26 cellular contexts compared by ENCODE assay signal in the genomic region with DNA sequence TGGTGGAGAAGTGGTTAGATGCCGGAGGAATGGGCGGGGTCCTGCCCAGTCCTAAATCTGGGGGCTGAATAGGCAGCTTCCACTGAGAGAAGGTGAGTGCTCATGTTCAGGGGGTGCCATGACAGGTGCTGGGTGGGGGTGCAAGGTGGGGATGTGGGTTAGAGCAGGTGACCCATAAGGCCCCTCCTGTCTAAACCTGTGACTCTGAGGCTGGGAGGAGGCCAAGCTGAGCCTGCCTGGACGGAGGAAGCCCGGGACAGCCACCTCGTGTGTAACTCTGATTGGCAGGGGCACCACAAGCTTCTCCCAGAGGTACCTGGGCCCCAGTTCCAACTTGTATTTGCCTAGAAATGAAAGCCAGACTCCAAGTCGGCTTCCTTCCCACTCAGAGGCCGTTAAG. TPM values are rescaled to one million over a fixed set of nuclear protein-coding genes. Genes with fewer than 3 reads are reported as not detected.
DNase-seq lines count a peak whose midpoint lies in the region; ATAC-seq, FAIRE-seq and TF ChIP-seq lines count a peak whose summit lies in the region.
"Had no signal": no experiment of that assay in that cellular context is flagged by ENCODE, and none has a peak within 500 bp of the region (broad histone marks: within the 10 kb centered on the region; RNA-seq: fewer than 3 reads in every experiment).

No MANE protein-coding gene starts in this region.

- H3K27me3 ChIP-seq in right atrium auricular region (no peaks in the 10 kb centered on the region), gastrocnemius medialis (no peaks in the 10 kb centered on the region)
- H3K27me3 ChIP-seq: BLaER1 treated with 17β-estradiol and CSF1 and Interleukin-3, amounts not matched to agents 10 nM and 100 nM had no signal

- DNase-seq in Right ventricle myocardium inferior (ENCODE audit: missing footprints) (no peak), right atrium auricular region (ENCODE audit: low spot score) (no peak), kidney (peak; percentile 32), gastrocnemius medialis (peak in 1 of 2 donors; percentile 55)
- no peak for DNase-seq in activated CD8-positive, alpha-beta memory T cell treated with anti-CD3 and anti-CD28 coated beads, Interleukin-2, amount 50 U/mL, for 4 hours
- DNase-seq: 8988T; Caco-2; CD4-positive, alpha-beta memory T cell; DMS153; KG1; NCI-H1105; NCI-H146; NCI-H2029 treated with DMSO at 0.1 percent for 48 hours; NCI-H345; NCI-H524; NCI-H774; NK-92 treated with Interleukin-12 subunit alpha and Interleukin-12 subunit beta, amount 100 ng/mL, for 24 hours had no signal

- TF ChIP-seq CTCF in right atrium auricular region (IDR thresholded peaks at IDR 0.05), result no peak
- TF ChIP-seq CTCF in kidney (IDR thresholded peaks at IDR 0.05; ENCODE audit: borderline replicate concordance, extremely low read depth, insufficient read depth), result no peak
- TF ChIP-seq CTCF in gastrocnemius medialis (IDR thresholded peaks at IDR 0.05 in 4 of 5, conservative IDR thresholded peaks at IDR 0.05 in 1 of 5), result no peak

- in situ Hi-C loops in gastrocnemius medialis (cut with MboI; ENCODE audit: low sequenced_read_pairs in 4 of 4), result loop anchor here in 1 of 4 donors (10.0 kb wide), 1 partner anchor 377 kb away; no protein-coding TSS in a partner anchor

- H3K36me3 ChIP-seq in right atrium auricular region (no peaks in the 10 kb centered on the region), kidney (ENCODE audit: control insufficient read depth in 1 of 2, insufficient read depth in 2 of 2, low read length in 2 of 2) (no peaks in the 10 kb centered on the region), gastrocnemius medialis (no peaks in the 10 kb centered on the region)
- H3K36me3 ChIP-seq: HAP-1 had no signal

- H3K9ac ChIP-seq in kidney (ENCODE audit: low read length in 2 of 2), result no peak overlapping the region
- H3K9ac ChIP-seq: BLaER1 treated with 17β-estradiol and CSF1 and Interleukin-3, amounts not matched to agents 10 nM and 100 nM had no signal

- no peak for FAIRE-seq in kidney (lab: Jason Lieb, UNC)
- FAIRE-seq: G401.6, GM12892, HTR-8/SVneo had no signal

- H3K27ac ChIP-seq in right atrium auricular region (no peak overlapping the region), kidney (ENCODE audit: low read depth in 2 of 2, low read length in 2 of 2) (no peak overlapping the region), gastrocnemius medialis (peak overlapping the region; percentile 74 to 87 (median 78))
- H3K27ac ChIP-seq: BLaER1 treated with 17β-estradiol and CSF1 and Interleukin-3, amounts not matched to agents 10 nM and 100 nM had no signal

- no peak for TF ChIP-seq POLR2A in gastrocnemius medialis (IDR thresholded peaks at IDR 0.05)

- H3K4me1 ChIP-seq in right atrium auricular region (peaks cover 0 to 35% of the 10 kb centered on the region in 2 donors), kidney (ENCODE audit: control insufficient read depth in 1 of 2, insufficient read depth in 1 of 2, low read depth in 1 of 2, low read length in 2 of 2) (no peaks in the 10 kb centered on the region), gastrocnemius medialis (peaks cover 16 to 28% of the 10 kb centered on the region in 2 donors)
- H3K4me1 ChIP-seq: HAP-1 had no signal

- H3K9me3 ChIP-seq in right atrium auricular region (no peaks in the 10 kb centered on the region), kidney (ENCODE audit: control insufficient read depth in 1 of 2, low read length in 2 of 2) (no peaks in the 10 kb centered on the region), gastrocnemius medialis (no peaks in the 10 kb centered on the region)
- H3K9me3 ChIP-seq: BLaER1 treated with 17β-estradiol and CSF1 and Interleukin-3, amounts not matched to agents 10 nM and 100 nM; Caco-2; HAP-1 had no signal

- intact Hi-C loops in Right ventricle myocardium inferior (cut with DNase I), result no loop called here
- intact Hi-C loops in kidney (cut with DNase I), result no loop called here
- intact Hi-C loops in gastrocnemius medialis (cut with DNase I; ENCODE audit: low total_unique reads), result no loop called here

- H3K4me3 ChIP-seq in right atrium auricular region (no peak overlapping the region), kidney (ENCODE audit: low read length in 2 of 2) (no peak overlapping the region), gastrocnemius medialis (no peak overlapping the region)
- H3K4me3 ChIP-seq: BLaER1 treated with 17β-estradiol and CSF1 and Interleukin-3, amounts not matched to agents 10 nM and 100 nM; GM23338; HAP-1 had no signal

- ATAC-seq in Right ventricle myocardium inferior (peak; percentile 11), gastrocnemius medialis (no peak), GM19023 (IDR thresholded peaks at IDR 0.05; ENCODE audit: unreplicated experiment) (no peak), HG03378 (IDR thresholded peaks at IDR 0.05; ENCODE audit: unreplicated experiment) (no peak)
- ATAC-seq: GM23338 had no signal

RNA-seq across cellular contexts. Expression of a gene that starts 10.7 kb away (rescaled TPM):
- total RNA-seq in Right ventricle myocardium inferior, result 49.0 TPM
- 10 to 100 TPM; 10.3 to 13.0 TPM for total RNA-seq in right atrium auricular region
- 9.1 TPM for total RNA-seq in kidney
- polyA plus RNA-seq in kidney (ENCODE audit: insufficient read depth, low read depth, low replicate concordance), result 3.2 TPM
- total RNA-seq in gastrocnemius medialis, result 10 to 100 TPM; 12.9 to 38.1 (median 18.9) TPM

RNA-seq across cellular contexts. Expression of a gene that starts 48.8 kb away (rescaled TPM):
- total RNA-seq in Right ventricle myocardium inferior (3.6 TPM), right atrium auricular region (under 1 TPM; 0.26 to 0.94 TPM), kidney (6.4 TPM), gastrocnemius medialis (10 to 100 TPM; 11.2 to 34.5 (median 22.8) TPM)
- 9.0 TPM for polyA plus RNA-seq in kidney (ENCODE audit: insufficient read depth, low read depth, low replicate concordance)
- total RNA-seq: Daoy had no signal
- polyA plus RNA-seq: CD4-positive, alpha-beta memory T cell; GM23338 had no signal

Comparison
In these comparisons a context has a peak if more than half of its experiments do, and no peak if none do; other contexts are left out.
1. H3K27ac ChIP-seq: peak in gastrocnemius medialis (4 of 4); none in right atrium auricular region (0 of 2) and kidney (0 of 2).